In the genomic region with DNA sequence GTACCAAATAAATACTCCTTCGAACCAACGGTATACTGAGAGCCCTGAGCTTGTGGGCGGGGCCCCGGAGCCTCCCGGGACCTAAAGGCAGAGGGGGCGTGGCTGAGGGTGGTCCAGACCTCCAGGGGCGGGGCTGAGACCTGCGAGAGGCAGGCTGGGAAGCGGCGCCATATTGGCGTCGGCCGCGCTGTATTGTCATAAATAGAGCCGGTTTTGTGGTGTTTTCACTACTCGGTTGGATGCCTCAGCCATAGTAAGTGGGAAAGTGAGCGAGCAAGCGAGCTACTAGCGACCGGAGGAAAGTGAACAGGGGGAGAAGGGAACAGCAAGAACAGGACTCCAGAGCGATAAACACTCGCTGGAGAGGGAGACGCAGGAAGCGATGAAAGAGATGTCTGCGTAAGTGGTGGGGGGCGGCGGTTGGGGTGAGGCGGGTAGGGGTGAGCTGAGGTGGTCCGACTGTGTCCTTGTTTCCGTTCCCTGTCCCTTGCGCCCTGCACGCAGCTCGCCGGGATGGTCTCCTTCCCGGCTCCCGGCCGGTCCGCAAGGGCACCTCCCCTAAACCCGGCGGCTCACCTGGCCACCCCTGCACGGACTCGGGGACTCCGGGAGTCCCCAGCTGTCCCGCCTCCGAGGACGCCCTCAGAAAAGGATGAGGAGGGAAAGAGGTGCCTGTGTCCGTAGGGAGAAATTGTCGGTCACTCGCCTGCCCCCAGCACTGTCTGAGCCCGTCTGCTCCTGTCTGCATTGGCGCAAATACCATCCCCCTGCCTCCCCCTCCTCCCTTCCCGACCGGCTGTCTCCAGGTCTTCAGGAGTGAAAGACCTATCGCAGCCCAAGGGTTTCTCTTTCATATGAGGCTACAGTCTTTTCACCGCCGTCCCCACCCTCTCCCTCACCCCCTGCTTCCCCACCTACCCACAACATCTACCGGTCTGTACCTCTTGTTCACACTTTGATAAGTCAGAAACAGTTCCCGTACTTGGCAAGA, we compare ENCODE assay signal across 7 cellular contexts. TPM values are rescaled to one million over a fixed set of nuclear protein-coding genes. Genes with fewer than 3 reads are reported as not detected.
DNase-seq lines count a peak whose midpoint lies in the region; ATAC-seq and TF ChIP-seq lines count a peak whose summit lies in the region.

Gene PAPOLG, plus strand, starts transcription at position 172 of the 991 bp plus-strand sequence. Its CDS starts 211 bp downstream, at position 383.

- H3K27ac ChIP-seq in hepatocyte: peak within 1 kb of the TSS; percentile 93

- peak within 1 kb of the TSS; percentile 86 for H3K4me2 ChIP-seq in hepatocyte

- peak; percentile 86 for TF ChIP-seq POLR2A in GM18505 (IDR thresholded peaks at IDR 0.05; ENCODE audit: borderline replicate concordance, extremely low read depth, insufficient read depth, insufficient read length)

- no peak for TF ChIP-seq CTCF in astrocyte of the cerebellum (IDR thresholded peaks at IDR 0.05; ENCODE audit: low read depth, low read length, missing control alignments)
- no peak for TF ChIP-seq CTCF in hepatocyte (IDR thresholded peaks at IDR 0.05; ENCODE audit: poor library complexity)

- H3K36me3 ChIP-seq in hepatocyte (replicated peaks; ENCODE audit: insufficient read depth, low read depth): no peaks in the 10 kb centered on the region

- in situ Hi-C loops in astrocyte of the cerebellum (cut with HindIII; ENCODE audit: low sequenced_read_pairs): loop anchor here (25.0 kb wide), 1 partner anchor 256 kb away; the partner anchor contains the start of genes PEX13 and PUS10

- no peaks in the 10 kb centered on the region for H3K9me2 ChIP-seq in hepatocyte (replicated peaks; ENCODE audit: insufficient read depth)

- ATAC-seq in GM18505 (IDR thresholded peaks at IDR 0.05; ENCODE audit: unreplicated experiment): peak; percentile 98
- peak; percentile 97 for ATAC-seq in HG02973 (IDR thresholded peaks at IDR 0.05; ENCODE audit: unreplicated experiment)

- peaks cover 17% of the 10 kb centered on the region for H4K20me1 ChIP-seq in hepatocyte (ENCODE audit: insufficient read depth, poor library complexity, severe bottlenecking)

- peaks cover 42% of the 10 kb centered on the region for H3K79me2 ChIP-seq in hepatocyte

- WGBS in hepatocyte (ENCODE audit: low lambda C conversion rate, missing lambda C conversion rate): under 1% methylated on average over 52 of the region's 58 CpGs

- peak within 1 kb of the TSS; percentile 98 for H2AFZ ChIP-seq in hepatocyte

- peak within 1 kb of the TSS; percentile 87 for H3K4me3 ChIP-seq in astrocyte of the cerebellum (ENCODE audit: low read depth, low read length)
- H3K4me3 ChIP-seq in hepatocyte: peak within 1 kb of the TSS; percentile 90

- H3K4me1 ChIP-seq in hepatocyte (ENCODE audit: insufficient read depth): peaks cover 9% of the 10 kb centered on the region

- no peaks in the 10 kb centered on the region for H3K27me3 ChIP-seq in hepatocyte

- peak; percentile 91 for DNase-seq in NCI-H2029 (lab: John Stamatoyannopoulos, UW)
- DNase-seq in T-helper 22 cell (ENCODE audit: low read depth): peak; percentile 90
- DNase-seq in astrocyte of the cerebellum (ENCODE audit: low read depth): peak; percentile 76
- DNase-seq in hepatocyte (ENCODE audit: low spot score): peak; percentile 99
- DNase-seq in retina: peak; percentile 93

- H3K9me3 ChIP-seq in hepatocyte (ENCODE audit: low read depth): no peaks in the 10 kb centered on the region

RNA-seq across cellular contexts. Expression of gene PAPOLG, which starts in this region (rescaled TPM):
- total RNA-seq in hepatocyte: 13.5 and 14.4 TPM in 2 replicates
- polyA plus RNA-seq in hepatocyte: 3.4 and 6.6 TPM in 2 replicates

Comparison
In these comparisons a context has a peak if more than half of its experiments do, and no peak if none do; other contexts are left out.
1. Peak in every context shown above with its lines: DNase-seq, ATAC-seq, H3K4me3 ChIP-seq and H3K27ac ChIP-seq.